In genomic region chr9:132628746-132629145, GRCh38 we compare ENCODE assay signal across 29 cellular contexts. TPM values are rescaled to one million over a fixed set of nuclear protein-coding genes. Genes with fewer than 3 reads are reported as not detected.
"Had no signal": no experiment of that assay in that cellular context is flagged by ENCODE, and none has a peak within 500 bp of the region (broad histone marks: within the 10 kb centered on the region; RNA-seq: fewer than 3 reads in every experiment).

No MANE protein-coding gene starts in this region.

- H3K9me3 ChIP-seq: esophagus squamous epithelium, gastrocnemius medialis, heart right ventricle, left lung, lower lobe of right lung, mucosa of descending colon had no signal

- H3K4me1 ChIP-seq: esophagus squamous epithelium, gastrocnemius medialis, heart right ventricle, left lung, lower lobe of right lung had no signal

- H3K27ac Mint-ChIP-seq: effector memory CD8-positive, alpha-beta T cell; mesothelial cell of epicardium had no signal

- ATAC-seq: effector memory CD8-positive, alpha-beta T cell; esophagus mucosa; gastrocnemius medialis; heart right ventricle; left cardiac atrium; left lung; left ventricle myocardium superior; lower lobe of right lung; mucosa of descending colon had no signal

- H3K27me3 ChIP-seq: dorsolateral prefrontal cortex, esophagus squamous epithelium, gastrocnemius medialis, heart right ventricle, left lung had no signal

- DNase-seq: dermis blood vessel endothelial cell; dorsolateral prefrontal cortex; effector CD4-positive, alpha-beta T cell; effector memory CD8-positive, alpha-beta T cell; erythroblast; esophagus squamous epithelium; foreskin fibroblast; foreskin melanocyte; gastrocnemius medialis; glutamatergic neuron; head of caudate nucleus; heart right ventricle; hippocampal formation; left cardiac atrium; left lung; left ventricle myocardium superior; lower lobe of right lung; mesenchymal stem cell; mucosa of descending colon had no signal

- H3K9me3 Mint-ChIP-seq: effector memory CD8-positive, alpha-beta T cell; mesothelial cell of epicardium had no signal

- H3K27ac ChIP-seq: coronary artery, dorsolateral prefrontal cortex, epithelial cell of prostate, esophagus squamous epithelium, gastrocnemius medialis, heart right ventricle, left lung, lower lobe of right lung had no signal

- H3K4me3 ChIP-seq: coronary artery, dorsolateral prefrontal cortex, esophagus squamous epithelium, gastrocnemius medialis, heart right ventricle, left lung, lower lobe of right lung, mucosa of descending colon had no signal

- H3K27me3 Mint-ChIP-seq: effector memory CD8-positive, alpha-beta T cell had no signal

- H3K4me3 Mint-ChIP-seq: effector memory CD8-positive, alpha-beta T cell; mesothelial cell of epicardium had no signal

RNA-seq across cellular contexts. Expression of gene BARHL1, which starts 46.3 kb away (rescaled TPM):
- total RNA-seq: dermis blood vessel endothelial cell, dorsolateral prefrontal cortex, esophagus mucosa, esophagus squamous epithelium, gastrocnemius medialis, glomerular endothelial cell, heart right ventricle, kidney epithelial cell, left cardiac atrium, left lung, left ventricle myocardium superior, lower leg skin, lower lobe of right lung, lung microvascular endothelial cell, mesenteric fat pad, mucosa of descending colon had no signal
- polyA plus RNA-seq: heart right ventricle, keratinocyte had no signal
